10 cellular contexts compared by ENCODE assay signal in the genomic region with DNA sequence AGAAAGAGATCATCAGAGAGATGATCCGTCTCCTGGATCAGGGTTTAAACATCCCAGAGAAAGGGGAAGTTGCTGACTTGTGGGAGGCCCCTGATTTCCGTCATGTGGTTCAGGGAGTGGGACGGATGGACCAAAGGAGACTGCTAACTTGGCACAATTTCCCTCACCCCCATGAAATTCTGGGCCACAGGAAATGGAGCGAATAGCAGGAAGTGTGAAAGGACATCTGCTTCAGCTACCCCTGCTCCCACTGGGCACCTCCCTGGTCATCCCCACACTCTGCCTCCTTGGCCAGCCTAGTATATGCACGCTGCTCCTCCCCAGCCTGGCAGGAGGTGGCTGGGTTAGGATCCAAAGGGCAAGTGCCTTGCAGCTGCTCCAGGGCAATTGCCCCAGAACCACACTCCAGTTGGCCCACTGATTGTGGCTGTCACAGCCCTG. TPM values are rescaled to one million over a fixed set of nuclear protein-coding genes. Genes with fewer than 3 reads are reported as not detected.
DNase-seq lines count a peak whose midpoint lies in the region; ATAC-seq, FAIRE-seq and TF ChIP-seq lines count a peak whose summit lies in the region.
"Had no signal": no experiment of that assay in that cellular context is flagged by ENCODE, and none has a peak within 500 bp of the region (broad histone marks: within the 10 kb centered on the region; RNA-seq: fewer than 3 reads in every experiment).

No MANE protein-coding gene starts in this region.

- peaks cover 51% of the 10 kb centered on the region for H3K4me1 Mint-ChIP-seq in activated CD4-positive, alpha-beta T cell treated with anti-CD3 and anti-CD28 coated beads, Interleukin-2, amount 10 ng/mL, durations not matched to agents 7 days and 5 days
- peaks cover 46% of the 10 kb centered on the region for H3K4me1 Mint-ChIP-seq in activated CD8-positive, alpha-beta T cell treated with anti-CD3 and anti-CD28 coated beads for 36 hours (ENCODE audit: low read depth)

- no peak for DNase-seq in activated CD4-positive, alpha-beta T cell treated with anti-CD3 and anti-CD28 coated beads, Interleukin-2, amount 10 ng/mL, durations not matched to agents 7 days and 5 days
- no peak for DNase-seq in activated CD4-positive, alpha-beta T cell treated with anti-CD3 and anti-CD28 coated beads, Interleukin-2, amount 50 U/mL, for 48 hours
- DNase-seq in activated CD8-positive, alpha-beta T cell treated with anti-CD3 and anti-CD28 coated beads for 36 hours, result peak; percentile 17
- peak; percentile 93 for DNase-seq in left lobe of liver (ENCODE audit: low spot score)
- DNase-seq in tibial nerve (ENCODE audit: low spot score in 2 of 2), result peak in 1 of 2 donors; percentile 56
- DNase-seq in D721Med (ENCODE audit: insufficient read length, low spot score), result no peak

- no peak for ATAC-seq in activated CD8-positive, alpha-beta T cell treated with anti-CD3 and anti-CD28 coated beads for 36 hours
- ATAC-seq in left lobe of liver, result peak; percentile 63
- ATAC-seq in GM18873 (IDR thresholded peaks at IDR 0.05; ENCODE audit: low FRiP score, unreplicated experiment), result no peak
- ATAC-seq in GM18517 (IDR thresholded peaks at IDR 0.05; ENCODE audit: unreplicated experiment), result no peak
- ATAC-seq: pancreas had no signal

- H3K9me3 ChIP-seq in tibial nerve, result no peaks in the 10 kb centered on the region
- H3K9me3 ChIP-seq: pancreas had no signal

- POLR2A ChIA-PET in activated CD4-positive, alpha-beta T cell treated with anti-CD3 and anti-CD28 coated beads, Interleukin-2, amount 10 ng/mL, durations not matched to agents 7 days and 5 days (lab: Charles Lee), result no interaction called here
- POLR2A ChIA-PET in activated CD8-positive, alpha-beta T cell treated with anti-CD3 and anti-CD28 coated beads for 36 hours (lab: Charles Lee), result interaction anchor here (0.6 to 2.7 kb wide), 6 partner anchors 8 to 189 kb away, joined by 3 to 17 read pairs (median 6); partner anchors contain the start of genes MED11 and PELP1

- no peaks in the 10 kb centered on the region for H3K27me3 ChIP-seq in tibial nerve
- H3K27me3 ChIP-seq: pancreas had no signal

- H3K4me3 Mint-ChIP-seq in activated CD4-positive, alpha-beta T cell treated with anti-CD3 and anti-CD28 coated beads, Interleukin-2, amount 10 ng/mL, durations not matched to agents 7 days and 5 days, result peak overlapping the region; percentile 98
- peak overlapping the region; percentile 98 for H3K4me3 Mint-ChIP-seq in activated CD8-positive, alpha-beta T cell treated with anti-CD3 and anti-CD28 coated beads for 36 hours

- intact Hi-C loops in activated CD8-positive, alpha-beta T cell treated with anti-CD3 and anti-CD28 coated beads for 36 hours (cut with micrococcal nuclease), result no loop called here

- peaks cover 0 to 12% (median 0%) of the 10 kb centered on the region in 3 donors for H3K36me3 ChIP-seq in tibial nerve
- H3K36me3 ChIP-seq: pancreas had no signal

- no peak for TF ChIP-seq CTCF in activated CD8-positive, alpha-beta T cell treated with anti-CD3 and anti-CD28 coated beads for 36 hours (IDR thresholded peaks at IDR 0.05)
- no peak for TF ChIP-seq CTCF in tibial nerve (IDR thresholded peaks at IDR 0.05)
- TF ChIP-seq CTCF in D721Med (IDR thresholded peaks at IDR 0.05; ENCODE audit: insufficient read depth, missing control alignments), result no peak

- peaks cover 4% of the 10 kb centered on the region for H3K9me3 Mint-ChIP-seq in activated CD4-positive, alpha-beta T cell treated with anti-CD3 and anti-CD28 coated beads, Interleukin-2, amount 10 ng/mL, durations not matched to agents 7 days and 5 days
- no peaks in the 10 kb centered on the region for H3K9me3 Mint-ChIP-seq in activated CD8-positive, alpha-beta T cell treated with anti-CD3 and anti-CD28 coated beads for 36 hours

- FAIRE-seq in D721Med (lab: Jason Lieb, UNC), result no peak
- FAIRE-seq: pancreas had no signal

- H3K27me3 Mint-ChIP-seq in activated CD4-positive, alpha-beta T cell treated with anti-CD3 and anti-CD28 coated beads, Interleukin-2, amount 10 ng/mL, durations not matched to agents 7 days and 5 days, result no peaks in the 10 kb centered on the region
- H3K27me3 Mint-ChIP-seq in activated CD8-positive, alpha-beta T cell treated with anti-CD3 and anti-CD28 coated beads for 36 hours, result no peaks in the 10 kb centered on the region

- H3K27ac ChIP-seq in tibial nerve, result peak overlapping the region in 2 of 4 donors; percentile 78 to 90

- TF ChIP-seq EP300 in tibial nerve (IDR thresholded peaks at IDR 0.05), result peak in 1 of 2 donors; percentile 59

- H3K4me3 ChIP-seq in tibial nerve, result peak overlapping the region in 3 of 4 donors; percentile 63 to 75 (median 73)

- H3K36me3 Mint-ChIP-seq in activated CD4-positive, alpha-beta T cell treated with anti-CD3 and anti-CD28 coated beads, Interleukin-2, amount 10 ng/mL, durations not matched to agents 7 days and 5 days (ENCODE audit: low read depth), result peaks cover 36% of the 10 kb centered on the region
- peaks cover 30% of the 10 kb centered on the region for H3K36me3 Mint-ChIP-seq in activated CD8-positive, alpha-beta T cell treated with anti-CD3 and anti-CD28 coated beads for 36 hours (ENCODE audit: low read depth)

- CTCF ChIA-PET in activated CD4-positive, alpha-beta T cell treated with anti-CD3 and anti-CD28 coated beads, Interleukin-2, amount 10 ng/mL, durations not matched to agents 7 days and 5 days (lab: Charles Lee), result interaction anchor here (1.3 to 1.9 kb wide), 3 partner anchors 16 to 145 kb away, joined by 4 to 7 read pairs (median 5); no protein-coding TSS in a partner anchor
- CTCF ChIA-PET in activated CD8-positive, alpha-beta T cell treated with anti-CD3 and anti-CD28 coated beads for 36 hours (lab: Charles Lee), result no interaction called here

- 33 to 49% methylated on average over 4 to 5 of the region's 5 CpGs for WGBS in tibial nerve, 2 donors

- peaks cover 0 to 18% (median 10%) of the 10 kb centered on the region in 4 donors for H3K4me1 ChIP-seq in tibial nerve

- peak in 1 of 2 donors; percentile 9 for TF ChIP-seq POLR2A in tibial nerve (IDR thresholded peaks at IDR 0.05)

- H3K27ac Mint-ChIP-seq in activated CD4-positive, alpha-beta T cell treated with anti-CD3 and anti-CD28 coated beads, Interleukin-2, amount 10 ng/mL, durations not matched to agents 7 days and 5 days, result peak overlapping the region; percentile 97
- peak overlapping the region; percentile 94 for H3K27ac Mint-ChIP-seq in activated CD8-positive, alpha-beta T cell treated with anti-CD3 and anti-CD28 coated beads for 36 hours

RNA-seq across cellular contexts. Expression of gene ARRB2, which starts 1.3 kb away (rescaled TPM):
- total RNA-seq in activated CD4-positive, alpha-beta T cell treated with anti-CD3 and anti-CD28 coated beads, Interleukin-2, amount 10 ng/mL, durations not matched to agents 7 days and 5 days, result 100 to 1,000 TPM; 323 to 336 TPM
- 100 to 1,000 TPM; 163 to 176 TPM for total RNA-seq in activated CD8-positive, alpha-beta T cell treated with anti-CD3 and anti-CD28 coated beads for 36 hours
- total RNA-seq in left lobe of liver (26.2 TPM), tibial nerve (100 to 1,000 TPM in 1 of 4 donors, 10 to 100 TPM in 3; 50.2 to 103 (median 57.4) TPM)

RNA-seq across cellular contexts. Expression of gene PELP1, which starts 7.8 kb away (rescaled TPM):
- 10 to 100 TPM; 61.6 to 73.2 TPM for total RNA-seq in activated CD4-positive, alpha-beta T cell treated with anti-CD3 and anti-CD28 coated beads, Interleukin-2, amount 10 ng/mL, durations not matched to agents 7 days and 5 days
- total RNA-seq in activated CD8-positive, alpha-beta T cell treated with anti-CD3 and anti-CD28 coated beads for 36 hours, result 100 to 1,000 TPM; 108 to 117 TPM
- 17.5 TPM for total RNA-seq in left lobe of liver
- 10 to 100 TPM; 27.1 to 95.1 (median 29.1) TPM for total RNA-seq in tibial nerve

RNA-seq across cellular contexts. Expression of gene MED11, which starts 19.5 kb away (rescaled TPM):
- total RNA-seq in activated CD4-positive, alpha-beta T cell treated with anti-CD3 and anti-CD28 coated beads, Interleukin-2, amount 10 ng/mL, durations not matched to agents 7 days and 5 days, result 10 to 100 TPM; 19.6 to 23.6 TPM
- 10 to 100 TPM; 19.0 to 23.8 TPM for total RNA-seq in activated CD8-positive, alpha-beta T cell treated with anti-CD3 and anti-CD28 coated beads for 36 hours
- total RNA-seq in left lobe of liver (13.3 TPM), tibial nerve (10 to 100 TPM; 20.8 to 32.8 (median 28.4) TPM)

RNA-seq across cellular contexts. Expression of gene ZMYND15, which starts 27.9 kb away (rescaled TPM):
- total RNA-seq in activated CD4-positive, alpha-beta T cell treated with anti-CD3 and anti-CD28 coated beads, Interleukin-2, amount 10 ng/mL, durations not matched to agents 7 days and 5 days, result under 1 TPM in 1 of 2 experiments, not detected in 1; 0.07 TPM
- not detected for total RNA-seq in activated CD8-positive, alpha-beta T cell treated with anti-CD3 and anti-CD28 coated beads for 36 hours
- total RNA-seq in left lobe of liver (0.63 TPM), tibial nerve (under 1 TPM in 3 of 4 donors, not detected in 1; 0.42 to 0.66 (median 0.59) TPM)
- total RNA-seq: Daoy had no signal

RNA-seq across cellular contexts. Expression of gene CXCL16, which starts 28.0 kb away (rescaled TPM):
- total RNA-seq in activated CD4-positive, alpha-beta T cell treated with anti-CD3 and anti-CD28 coated beads, Interleukin-2, amount 10 ng/mL, durations not matched to agents 7 days and 5 days, result 1 to 10 TPM in 1 of 2 experiments, under 1 TPM in 1; 0.94 to 1.6 TPM
- total RNA-seq in activated CD8-positive, alpha-beta T cell treated with anti-CD3 and anti-CD28 coated beads for 36 hours, result 1 to 10 TPM; 2.0 to 2.5 TPM
- total RNA-seq in left lobe of liver (14.5 TPM), tibial nerve (10 to 100 TPM in 3 of 4 donors, 1 to 10 TPM in 1; 5.7 to 27.3 (median 13.6) TPM)

Comparison
In these comparisons a context has a peak if more than half of its experiments do, and no peak if none do; other contexts are left out.
1. DNase-seq: peak in activated CD8-positive, alpha-beta T cell treated with anti-CD3 and anti-CD28 coated beads for 36 hours (single experiment) and left lobe of liver (single experiment); none in activated CD4-positive, alpha-beta T cell treated with anti-CD3 and anti-CD28 coated beads, Interleukin-2, amount 10 ng/mL, durations not matched to agents 7 days and 5 days (single experiment), activated CD4-positive, alpha-beta T cell treated with anti-CD3 and anti-CD28 coated beads, Interleukin-2, amount 50 U/mL, for 48 hours (0 of 2) and D721Med (single experiment).